In the genomic region with DNA sequence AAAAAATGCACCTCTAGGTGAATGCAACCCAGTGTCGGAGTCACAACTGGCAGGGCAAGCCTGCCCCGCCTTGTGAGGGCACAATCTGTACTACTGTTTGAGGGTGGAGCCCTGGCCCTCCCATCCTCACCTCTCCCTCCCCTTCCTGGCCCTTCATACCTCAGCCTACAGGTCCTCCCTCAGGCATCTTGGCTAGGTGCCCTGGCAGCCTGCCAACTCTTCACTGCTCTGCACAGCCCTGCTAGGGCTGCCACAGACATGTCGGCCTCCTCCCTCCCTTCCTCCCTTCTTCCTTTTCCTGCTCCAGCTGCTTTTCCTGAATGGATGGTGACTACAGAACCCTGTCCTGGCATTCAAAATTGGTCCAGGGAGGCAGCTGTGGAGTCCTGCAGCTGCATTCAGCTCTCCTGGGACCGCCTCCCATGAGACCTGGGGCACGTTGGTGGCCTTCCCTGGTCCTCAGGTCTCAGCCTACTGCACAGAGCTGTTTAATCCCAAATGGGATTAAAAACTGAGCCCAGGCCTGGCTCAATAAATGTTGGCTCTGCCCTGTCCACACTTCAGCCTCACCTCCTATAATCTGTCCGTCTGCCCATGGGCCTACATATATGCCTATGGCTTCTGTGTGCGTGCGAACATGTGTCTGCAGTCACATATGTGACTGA, we compare ENCODE assay signal across 7 cellular contexts. TPM values are rescaled to one million over a fixed set of nuclear protein-coding genes. Genes with fewer than 3 reads are reported as not detected.
DNase-seq lines count a peak whose midpoint lies in the region; ATAC-seq and TF ChIP-seq lines count a peak whose summit lies in the region.

No MANE protein-coding gene starts in this region.

- in situ Hi-C loops in KBM-7 (cut with MboI; ENCODE audit: low pct_unique_long_range_greater_than_20kb, low sequenced_read_pairs): no loop called here

- ATAC-seq in sciatic nerve (peak; percentile 67), GM18867 (IDR thresholded peaks at IDR 0.05; ENCODE audit: unreplicated experiment) (no peak), HG02642 (IDR thresholded peaks at IDR 0.05; ENCODE audit: poor library complexity, unreplicated experiment) (no peak)

- DNase-seq in KBM-7: peak; percentile 20
- peak; percentile 96 for DNase-seq in NCI-H748 (lab: John Stamatoyannopoulos, UW; ENCODE audit: unreplicated experiment)
- peak; percentile 32 to 71 for DNase-seq in erythroblast (lab: John Stamatoyannopoulos, UW)
- DNase-seq in sciatic nerve (ENCODE audit: low spot score): peak; percentile 77
- no peak for DNase-seq in islet precursor cell

- no peak for TF ChIP-seq POLR2A in erythroblast (IDR thresholded peaks at IDR 0.05; ENCODE audit: low read length)

- intact Hi-C loops in sciatic nerve (cut with DNase I): no loop called here

RNA-seq across cellular contexts. Expression of a gene that starts 52.7 kb away (rescaled TPM):
- 0.40 TPM for total RNA-seq in sciatic nerve
